ENCODE assay signal across 1 cellular context in the genomic region with DNA sequence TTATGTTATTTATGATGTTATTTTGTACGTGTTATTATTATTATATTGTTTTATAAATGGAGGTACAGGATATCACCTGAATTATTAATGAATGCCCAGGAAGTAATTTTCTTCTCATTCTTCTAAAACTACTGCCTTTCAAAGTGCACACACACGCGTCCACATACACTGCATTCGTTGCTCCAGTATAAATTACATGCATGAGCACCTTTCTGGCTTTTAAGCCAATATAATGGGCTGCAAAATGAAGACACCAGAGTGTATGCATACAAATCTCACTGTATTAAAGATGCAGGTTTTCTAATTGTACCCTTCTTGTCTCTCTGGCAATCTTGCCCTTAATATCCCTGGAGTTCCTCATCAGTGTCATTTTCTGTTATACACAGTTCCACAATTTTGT.
TF ChIP-seq lines count a peak whose summit lies in the region.

No MANE protein-coding gene starts in this region.

TF ChIP-seq in SK-N-SH, 30 proteins besides CTCF, POLR2A, EP300 and RAD21 (continued from another document):
- TF ChIP-seq YY1 (IDR thresholded peaks at IDR 0.05; ENCODE audit: low read depth) (no peak), FOXM1 (IDR thresholded peaks at IDR 0.05; ENCODE audit: low read depth) (no peak), NFIC (IDR thresholded peaks at IDR 0.05; ENCODE audit: borderline replicate concordance) (no peak)
- TF ChIP-seq, protein P1, sequence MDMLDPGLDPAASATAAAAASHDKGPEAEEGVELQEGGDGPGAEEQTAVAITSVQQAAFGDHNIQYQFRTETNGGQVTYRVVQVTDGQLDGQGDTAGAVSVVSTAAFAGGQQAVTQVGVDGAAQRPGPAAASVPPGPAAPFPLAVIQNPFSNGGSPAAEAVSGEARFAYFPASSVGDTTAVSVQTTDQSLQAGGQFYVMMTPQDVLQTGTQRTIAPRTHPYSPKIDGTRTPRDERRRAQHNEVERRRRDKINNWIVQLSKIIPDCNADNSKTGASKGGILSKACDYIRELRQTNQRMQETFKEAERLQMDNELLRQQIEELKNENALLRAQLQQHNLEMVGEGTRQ (IDR thresholded peaks at IDR 0.05; ENCODE audit: borderline replicate concordance, low read depth, low read length) = no peak
- TF ChIP-seq, protein P2, sequence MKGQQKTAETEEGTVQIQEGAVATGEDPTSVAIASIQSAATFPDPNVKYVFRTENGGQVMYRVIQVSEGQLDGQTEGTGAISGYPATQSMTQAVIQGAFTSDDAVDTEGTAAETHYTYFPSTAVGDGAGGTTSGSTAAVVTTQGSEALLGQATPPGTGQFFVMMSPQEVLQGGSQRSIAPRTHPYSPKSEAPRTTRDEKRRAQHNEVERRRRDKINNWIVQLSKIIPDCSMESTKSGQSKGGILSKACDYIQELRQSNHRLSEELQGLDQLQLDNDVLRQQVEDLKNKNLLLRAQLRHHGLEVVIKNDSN (IDR thresholded peaks at IDR 0.05; ENCODE audit: borderline replicate concordance, low read depth) = no peak
